In the genomic region with DNA sequence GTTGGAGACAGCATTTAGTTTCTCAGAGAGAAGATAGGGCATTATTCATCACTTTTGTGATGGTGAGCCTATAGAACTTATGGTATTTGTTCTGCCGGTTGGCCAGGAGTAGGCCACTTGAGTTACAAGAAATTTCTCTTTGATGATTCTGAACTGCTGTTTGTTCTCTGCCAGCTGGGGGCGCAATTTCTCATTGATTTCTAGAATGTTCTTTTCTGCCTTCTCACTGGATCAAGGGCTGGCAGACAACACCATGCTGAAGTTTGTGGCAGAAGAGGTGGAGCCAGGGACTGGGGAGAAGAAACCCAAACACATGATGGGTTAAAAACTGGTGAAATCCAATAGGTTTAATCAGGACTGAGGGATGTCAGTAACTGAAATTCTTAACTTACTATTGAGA, we compare ENCODE assay signal across 18 cellular contexts.
DNase-seq lines count a peak whose midpoint lies in the region; ATAC-seq and TF ChIP-seq lines count a peak whose summit lies in the region.
"Had no signal": no experiment of that assay in that cellular context is flagged by ENCODE, and none has a peak within 500 bp of the region (broad histone marks: within the 10 kb centered on the region; RNA-seq: fewer than 3 reads in every experiment).

No MANE protein-coding gene starts in this region.

- no peak overlapping the region for H4K91ac ChIP-seq in trophoblast cell (ENCODE audit: low read depth, low read length)

- CTCF ChIA-PET in activated CD4-positive, alpha-beta T cell treated with anti-CD3 and anti-CD28 coated beads for 36 hours (lab: Charles Lee): no interaction called here
- CTCF ChIA-PET in OCI-LY7 (lab: Charles Lee; ENCODE audit: unreplicated experiment): no interaction called here

- no peaks in the 10 kb centered on the region for H3K79me1 ChIP-seq in trophoblast cell (ENCODE audit: low read length)

- no peak overlapping the region for H4K12ac ChIP-seq in trophoblast cell (ENCODE audit: low read depth, low read length)

- H2BK5ac ChIP-seq in trophoblast cell (ENCODE audit: low read depth, low read length, poor library complexity): no peak overlapping the region

- H2AK5ac ChIP-seq in trophoblast cell (ENCODE audit: low read length): no peak overlapping the region

- H3K4me3 ChIP-seq in GM12875 (ENCODE audit: low read depth, low read length) (no peak overlapping the region), OCI-LY7 (ENCODE audit: low read depth, low read length, poor library complexity, severe bottlenecking) (no peak overlapping the region), trophoblast cell (ENCODE audit: low read depth, low read length) (no peak overlapping the region)

- no peaks in the 10 kb centered on the region for H3K27me3 ChIP-seq in trophoblast cell (ENCODE audit: insufficient read depth, low read length)

- no peak overlapping the region for H3K4me3 Mint-ChIP-seq in activated CD4-positive, alpha-beta T cell treated with anti-CD3 and anti-CD28 coated beads for 36 hours
- H3K4me3 Mint-ChIP-seq: activated T-cell treated with anti-CD3 and anti-CD28 coated beads, Interleukin-2, amount 50 U/mL, for 4 hours; central memory CD8-positive, alpha-beta T cell had no signal

- no peak overlapping the region for H3K14ac ChIP-seq in trophoblast cell (ENCODE audit: low read length)

- TF ChIP-seq CTCF in GM12875 (IDR thresholded peaks at IDR 0.05; ENCODE audit: borderline replicate concordance, insufficient read depth, low read depth, low read length) (0 out of 2 replicates have a peak, but pooled peaks have one; percentile 7), OCI-LY7 (conservative IDR thresholded peaks at IDR 0.05; ENCODE audit: low read length) (peak; percentile 55)

- no CpG with 5 or more reads among the region's 2 CpGs for WGBS in trophoblast cell (ENCODE audit: extremely low coverage, insufficient coverage, insufficient read length)

- no peaks in the 10 kb centered on the region for H3K36me3 Mint-ChIP-seq in activated CD4-positive, alpha-beta T cell treated with anti-CD3 and anti-CD28 coated beads for 36 hours (ENCODE audit: low read depth)

- H3K79me2 ChIP-seq in OCI-LY7 (ENCODE audit: insufficient read depth, low read depth, low read length): no peaks in the 10 kb centered on the region
- H3K79me2 ChIP-seq in trophoblast cell (ENCODE audit: control insufficient read depth, insufficient read depth, low read length, poor library complexity): no peaks in the 10 kb centered on the region

- H4K20me1 ChIP-seq in OCI-LY7 (ENCODE audit: insufficient read depth, low read length): no peaks in the 10 kb centered on the region

- H4K8ac ChIP-seq in trophoblast cell (ENCODE audit: low read depth, low read length): no peak overlapping the region

- H3K4me1 ChIP-seq in OCI-LY7 (ENCODE audit: insufficient read depth, low read length, poor library complexity, severe bottlenecking) (no peaks in the 10 kb centered on the region), trophoblast cell (ENCODE audit: control insufficient read depth in 1 of 2, insufficient read depth in 2 of 2, low read length in 2 of 2) (no peaks in the 10 kb centered on the region)

- H3K9me2 ChIP-seq in OCI-LY7 (ENCODE audit: insufficient read depth, low read length): no peaks in the 10 kb centered on the region

- H3K27ac ChIP-seq in OCI-LY7 (ENCODE audit: low read depth, low read length, poor library complexity, severe bottlenecking): no peak overlapping the region
- no peak overlapping the region for H3K27ac ChIP-seq in trophoblast cell (ENCODE audit: low read depth, low read length)

- H3K18ac ChIP-seq in trophoblast cell (ENCODE audit: low read length): no peak overlapping the region

- no peaks in the 10 kb centered on the region for H3K36me3 ChIP-seq in OCI-LY7 (ENCODE audit: insufficient read depth, low read length)
- H3K36me3 ChIP-seq in trophoblast cell (ENCODE audit: control insufficient read depth in 1 of 2, insufficient read depth in 2 of 2, low read length in 2 of 2): no peaks in the 10 kb centered on the region

- no peak overlapping the region for H2AFZ ChIP-seq in OCI-LY7 (ENCODE audit: low read length)
- no peak overlapping the region for H2AFZ ChIP-seq in trophoblast cell (ENCODE audit: insufficient read depth, low read length, poor library complexity)

- ATAC-seq in activated CD4-positive, alpha-beta T cell treated with anti-CD3 and anti-CD28 coated beads for 36 hours: no peak
- no peak for ATAC-seq in GM18909 (IDR thresholded peaks at IDR 0.05; ENCODE audit: poor library complexity, unreplicated experiment)
- ATAC-seq: activated CD4-positive, CD25-positive, alpha-beta regulatory T cell treated with anti-CD3 and anti-CD28 coated beads, Interleukin-2, amount 50 U/mL, for 24 hours; activated T-cell treated with anti-CD3 and anti-CD28 coated beads, Interleukin-2, amount 50 U/mL, for 4 hours; Panc1 had no signal

- H3K4me2 ChIP-seq in OCI-LY7 (ENCODE audit: low read length) (no peak overlapping the region), trophoblast cell (ENCODE audit: low read length) (no peak overlapping the region)

- no peaks in the 10 kb centered on the region for H3K4me1 Mint-ChIP-seq in activated CD4-positive, alpha-beta T cell treated with anti-CD3 and anti-CD28 coated beads for 36 hours
- H3K4me1 Mint-ChIP-seq: central memory CD8-positive, alpha-beta T cell had no signal

- H3K9me3 Mint-ChIP-seq in activated CD4-positive, alpha-beta T cell treated with anti-CD3 and anti-CD28 coated beads for 36 hours (ENCODE audit: low read depth): no peaks in the 10 kb centered on the region
- H3K9me3 Mint-ChIP-seq: activated T-cell treated with anti-CD3 and anti-CD28 coated beads, Interleukin-2, amount 50 U/mL, for 4 hours; central memory CD8-positive, alpha-beta T cell had no signal

- intact Hi-C loops in activated CD4-positive, alpha-beta T cell treated with anti-CD3 and anti-CD28 coated beads for 36 hours (cut with DNase I, micrococcal nuclease): no loop called here
- intact Hi-C loops in OCI-LY7 (cut with micrococcal nuclease; ENCODE audit: unreplicated experiment): no loop called here

- peak; percentile 34 for DNase-seq in activated CD4-positive, alpha-beta T cell treated with anti-CD3 and anti-CD28 coated beads for 36 hours
- DNase-seq in activated CD4-positive, alpha-beta T cell treated with anti-CD3 and anti-CD28 coated beads for 4 hours: no peak
- DNase-seq in OCI-LY7 (ENCODE audit: low spot score) (peak; percentile 2), iPS DF 19.7 (ENCODE audit: low read depth, low spot score) (peak; percentile 35), SW 1271 (lab: John Stamatoyannopoulos, UW) (no peak), trophoblast cell (no peak)
- DNase-seq: activated T-cell treated with anti-CD3 and anti-CD28 coated beads, Interleukin-2, amount 50 U/mL, for 4 hours; H7; islet precursor cell; mesenchymal stem cell; NCI-H446 treated with DMSO at 0.1 percent for 48 hours; retina; T-helper 1 cell had no signal

- no peaks in the 10 kb centered on the region for H3K9me3 ChIP-seq in OCI-LY7 (ENCODE audit: low read length)
- no peaks in the 10 kb centered on the region for H3K9me3 ChIP-seq in trophoblast cell (ENCODE audit: insufficient read depth, low read depth, low read length)

- no peak overlapping the region for H3K27ac Mint-ChIP-seq in activated CD4-positive, alpha-beta T cell treated with anti-CD3 and anti-CD28 coated beads for 36 hours

- no peak overlapping the region for H2BK12ac ChIP-seq in trophoblast cell (ENCODE audit: low read length)

- H3K27me3 Mint-ChIP-seq in activated CD4-positive, alpha-beta T cell treated with anti-CD3 and anti-CD28 coated beads for 36 hours: peaks cover 4% of the 10 kb centered on the region
- H3K27me3 Mint-ChIP-seq: central memory CD8-positive, alpha-beta T cell had no signal

- H2BK120ac ChIP-seq in trophoblast cell (ENCODE audit: insufficient read depth, low read length, poor library complexity): no peak overlapping the region

- H3K4ac ChIP-seq in trophoblast cell (ENCODE audit: low read depth, low read length): no peak overlapping the region

- BruUV-seq in OCI-LY7 (replicated peaks; lab: Mats Ljungman, UMichigan): no TSS peak

- no peak overlapping the region for H3K9ac ChIP-seq in trophoblast cell (ENCODE audit: low read length)

- no peak overlapping the region for H3K23ac ChIP-seq in trophoblast cell (ENCODE audit: low read length)

- POLR2A ChIA-PET in activated CD4-positive, alpha-beta T cell treated with anti-CD3 and anti-CD28 coated beads for 36 hours (lab: Charles Lee): no interaction called here
- POLR2A ChIA-PET in OCI-LY7 (lab: Charles Lee): no interaction called here

Comparison
In these comparisons a context has a peak if more than half of its experiments do, and no peak if none do; other contexts are left out.
1. DNase-seq: peak in activated CD4-positive, alpha-beta T cell treated with anti-CD3 and anti-CD28 coated beads for 36 hours (single experiment), OCI-LY7 (single experiment) and iPS DF 19.7 (single experiment); none in activated CD4-positive, alpha-beta T cell treated with anti-CD3 and anti-CD28 coated beads for 4 hours (0 of 2), SW 1271 (0 of 2) and trophoblast cell (0 of 2).